In the genomic region with DNA sequence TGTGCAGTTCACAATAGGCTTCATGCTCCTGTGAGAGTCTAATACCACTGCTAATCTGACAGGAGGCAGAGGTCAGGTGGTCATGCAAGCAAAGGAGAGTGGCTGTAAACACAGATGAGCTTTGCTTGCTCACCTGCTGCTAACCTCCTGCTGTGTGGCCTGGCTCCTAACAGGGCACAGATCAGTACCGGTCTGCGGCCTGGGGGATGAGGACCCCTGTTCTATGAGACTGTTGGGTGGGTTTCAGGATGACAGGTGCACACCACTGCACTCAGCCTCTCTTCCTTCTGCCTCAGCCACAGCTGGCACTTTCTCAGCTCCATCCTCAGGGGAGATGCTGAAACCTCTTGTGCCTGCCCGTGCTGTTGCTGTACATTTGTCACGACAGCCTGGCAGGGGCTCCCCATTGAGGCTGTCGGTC, we compare ENCODE assay signal across 16 cellular contexts.
DNase-seq lines count a peak whose midpoint lies in the region; ATAC-seq lines count a peak whose summit lies in the region.
"Had no signal": no experiment of that assay in that cellular context is flagged by ENCODE, and none has a peak within 500 bp of the region (broad histone marks: within the 10 kb centered on the region; RNA-seq: fewer than 3 reads in every experiment).

No MANE protein-coding gene starts in this region.

- H3K27ac Mint-ChIP-seq in stimulated activated naive CD8-positive, alpha-beta T cell treated with anti-CD3 and anti-CD28 coated beads, Interleukin-15, amount 100 ng/mL, for 72 hours = no peak overlapping the region
- H3K27ac Mint-ChIP-seq: activated CD8-positive, alpha-beta T cell treated with anti-CD3 and anti-CD28 coated beads, Interleukin-2, amount 10 ng/mL, durations not matched to agents 7 days and 5 days; CD4-positive, alpha-beta memory T cell; H9; natural killer cell treated with Interleukin-12 subunit alpha and Interleukin-12 subunit beta and Interleukin-15 and Interleukin-18, amount 100 ng/mL, for 72 hours had no signal

- no peak overlapping the region for H3K4me3 Mint-ChIP-seq in stimulated activated naive CD8-positive, alpha-beta T cell treated with anti-CD3 and anti-CD28 coated beads, Interleukin-15, amount 100 ng/mL, for 72 hours
- H3K4me3 Mint-ChIP-seq: activated CD8-positive, alpha-beta T cell treated with anti-CD3 and anti-CD28 coated beads, Interleukin-2, amount 10 ng/mL, durations not matched to agents 7 days and 5 days; CD4-positive, alpha-beta memory T cell; H9; natural killer cell treated with Interleukin-12 subunit alpha and Interleukin-12 subunit beta and Interleukin-15 and Interleukin-18, amount 100 ng/mL, for 72 hours had no signal

- peak; percentile 19 for ATAC-seq in stimulated activated naive CD8-positive, alpha-beta T cell treated with anti-CD3 and anti-CD28 coated beads, Interleukin-15, Interleukin-2, amounts not matched to agents 100 U/mL and 50 U/mL, for 24 hours
- ATAC-seq in stimulated activated naive CD8-positive, alpha-beta T cell treated with anti-CD3 and anti-CD28 coated beads, Interleukin-15, amount 100 ng/mL, for 72 hours = no peak
- ATAC-seq in HG03432 (IDR thresholded peaks at IDR 0.05; ENCODE audit: unreplicated experiment) = peak; percentile 55
- ATAC-seq in HG02610 (IDR thresholded peaks at IDR 0.05; ENCODE audit: unreplicated experiment) = no peak
- ATAC-seq: A549; activated CD8-positive, alpha-beta T cell treated with anti-CD3 and anti-CD28 coated beads, Interleukin-2, amount 10 ng/mL, durations not matched to agents 7 days and 5 days; natural killer cell treated with Interleukin-12 subunit alpha and Interleukin-12 subunit beta and Interleukin-15 and Interleukin-18, amount 100 ng/mL, for 72 hours; SK-N-SH treated with all-trans-retinoic acid at 6 μM for 48 hours had no signal

- H3K9me3 Mint-ChIP-seq in stimulated activated naive CD8-positive, alpha-beta T cell treated with anti-CD3 and anti-CD28 coated beads, Interleukin-15, amount 100 ng/mL, for 72 hours = peaks cover 0 to 2% of the 10 kb centered on the region in 2 donors
- H3K9me3 Mint-ChIP-seq: natural killer cell treated with Interleukin-12 subunit alpha and Interleukin-12 subunit beta and Interleukin-15 and Interleukin-18, amount 100 ng/mL, for 72 hours had no signal

- H3K4me1 Mint-ChIP-seq in stimulated activated naive CD8-positive, alpha-beta T cell treated with anti-CD3 and anti-CD28 coated beads, Interleukin-15, amount 100 ng/mL, for 72 hours = peaks cover 23% of the 10 kb centered on the region

- peaks cover 3% of the 10 kb centered on the region for H3K27me3 Mint-ChIP-seq in stimulated activated naive CD8-positive, alpha-beta T cell treated with anti-CD3 and anti-CD28 coated beads, Interleukin-15, amount 100 ng/mL, for 72 hours

- no peak for DNase-seq in stimulated activated naive CD8-positive, alpha-beta T cell treated with anti-CD3 and anti-CD28 coated beads, Interleukin-15, Interleukin-2, amounts not matched to agents 100 U/mL and 50 U/mL, for 24 hours
- no peak for DNase-seq in stimulated activated naive CD8-positive, alpha-beta T cell treated with anti-CD3 and anti-CD28 coated beads, Interleukin-15, amount 100 ng/mL, for 72 hours
- DNase-seq in NCI-H82 treated with DMSO at 0.1 percent for 48 hours (lab: John Stamatoyannopoulos, UW; ENCODE audit: unreplicated experiment) = peak; percentile 86
- DNase-seq in NCI-H2107 (lab: John Stamatoyannopoulos, UW) = no peak
- DNase-seq in activated naive CD4-positive, alpha-beta T cell (lab: John Stamatoyannopoulos, UW) = no peak
- DNase-seq in HPDE6-E6E7 (ENCODE audit: extremely low spot score) = no peak
- DNase-seq: activated CD8-positive, alpha-beta T cell treated with anti-CD3 and anti-CD28 coated beads, Interleukin-2, amount 10 ng/mL, durations not matched to agents 7 days and 5 days; CD4-positive, alpha-beta memory T cell; H9; mammary epithelial cell; NCI-H187 treated with DMSO at 0.1 percent for 48 hours had no signal

Comparison
In these comparisons a context has a peak if more than half of its experiments do, and no peak if none do; other contexts are left out.
1. ATAC-seq: peak in stimulated activated naive CD8-positive, alpha-beta T cell treated with anti-CD3 and anti-CD28 coated beads, Interleukin-15, Interleukin-2, amounts not matched to agents 100 U/mL and 50 U/mL, for 24 hours (single experiment) and HG03432 (single experiment); none in stimulated activated naive CD8-positive, alpha-beta T cell treated with anti-CD3 and anti-CD28 coated beads, Interleukin-15, amount 100 ng/mL, for 72 hours (single experiment) and HG02610 (single experiment).